Comparison of ENCODE assay signal across 26 cellular contexts in genomic region chr6:10338151-10338550, GRCh38.
"Had no signal": no experiment of that assay in that cellular context is flagged by ENCODE, and none has a peak within 500 bp of the region (broad histone marks: within the 10 kb centered on the region; RNA-seq: fewer than 3 reads in every experiment).

No MANE protein-coding gene starts in this region.

- H3K4me3 Mint-ChIP-seq: activated CD4-positive, alpha-beta memory T cell treated with anti-CD3 and anti-CD28 coated beads for 36 hours; activated T-cell treated with anti-CD3 and anti-CD28 coated beads, Interleukin-2, amount 50 U/mL, for 24 hours; central memory CD8-positive, alpha-beta T cell; dendritic cell treated with granulocyte-macrophage colony-stimulating factor and Interleukin-4, amounts not matched to agents 40 ng/mL and 50 ng/mL, for 4 days; natural killer cell treated with Interleukin-12 subunit alpha and Interleukin-12 subunit beta and Interleukin-15 and Interleukin-18, amount 100 ng/mL, for 72 hours; stimulated activated effector memory CD8-positive, alpha-beta T cell treated with anti-CD3 and anti-CD28 coated beads, Interleukin-12 subunit alpha, Interleukin-12 subunit beta, amount 100 ng/mL, for 72 hours; stimulated activated naive CD8-positive, alpha-beta T cell treated with anti-CD3 and anti-CD28 coated beads, Interleukin-15, Interleukin-2, amounts not matched to agents 100 ng/mL and 50 ng/mL, for 24 hours had no signal

- H3K4me1 ChIP-seq: breast epithelium, esophagus squamous epithelium, left ventricle myocardium inferior, right atrium auricular region, upper lobe of left lung, vagina had no signal

- H3K27ac ChIP-seq: breast epithelium, epithelial cell of prostate, esophagus squamous epithelium, left ventricle myocardium inferior, right atrium auricular region, upper lobe of left lung, vagina, WERI-Rb-1 had no signal

- DNase-seq: activated CD4-positive, alpha-beta memory T cell treated with anti-CD3 and anti-CD28 coated beads for 36 hours; activated CD4-positive, alpha-beta T cell treated with anti-CD3 and anti-CD28 coated beads for 48 hours; activated CD8-positive, alpha-beta memory T cell treated with anti-CD3 and anti-CD28 coated beads, Interleukin-2, amount 50 U/mL, for 4 hours; activated gamma-delta T cell; activated naive CD4-positive, alpha-beta T cell treated with anti-CD3 and anti-CD28 coated beads, Interleukin-2, amount 50 U/mL, for 16 hours; activated T-cell treated with anti-CD3 and anti-CD28 coated beads, Interleukin-2, amount 50 U/mL, for 24 hours; amniotic stem cell; esophagus squamous epithelium; foreskin melanocyte; left ventricle myocardium inferior; mucosa of descending colon; stimulated activated CD4-positive, alpha-beta T cell treated with anti-CD3 and anti-CD28 coated beads, Interleukin-12 subunit alpha, Interleukin-12 subunit beta, amount 100 ng/mL, for 4 hours; stimulated activated CD4-positive, alpha-beta T cell treated with anti-CD3 and anti-CD28 coated beads, Interleukin-4, amount 100 ng/mL, for 24 hours; WERI-Rb-1 had no signal

- H3K36me3 Mint-ChIP-seq: activated CD4-positive, alpha-beta memory T cell treated with anti-CD3 and anti-CD28 coated beads for 36 hours; natural killer cell treated with Interleukin-12 subunit alpha and Interleukin-12 subunit beta and Interleukin-15 and Interleukin-18, amount 100 ng/mL, for 72 hours; stimulated activated effector memory CD8-positive, alpha-beta T cell treated with anti-CD3 and anti-CD28 coated beads, Interleukin-12 subunit alpha, Interleukin-12 subunit beta, amount 100 ng/mL, for 72 hours had no signal

- H3K27me3 ChIP-seq: breast epithelium, esophagus squamous epithelium, right atrium auricular region, upper lobe of left lung, vagina had no signal

- H3K27ac Mint-ChIP-seq: activated CD4-positive, alpha-beta memory T cell treated with anti-CD3 and anti-CD28 coated beads for 36 hours; activated T-cell treated with anti-CD3 and anti-CD28 coated beads, Interleukin-2, amount 50 U/mL, for 24 hours; dendritic cell treated with granulocyte-macrophage colony-stimulating factor and Interleukin-4, amounts not matched to agents 40 ng/mL and 50 ng/mL, for 4 days; natural killer cell treated with Interleukin-12 subunit alpha and Interleukin-12 subunit beta and Interleukin-15 and Interleukin-18, amount 100 ng/mL, for 72 hours; stimulated activated effector memory CD8-positive, alpha-beta T cell treated with anti-CD3 and anti-CD28 coated beads, Interleukin-12 subunit alpha, Interleukin-12 subunit beta, amount 100 ng/mL, for 72 hours; stimulated activated naive CD8-positive, alpha-beta T cell treated with anti-CD3 and anti-CD28 coated beads, Interleukin-15, Interleukin-2, amounts not matched to agents 100 ng/mL and 50 ng/mL, for 24 hours had no signal

- H3K9me3 Mint-ChIP-seq: activated CD4-positive, alpha-beta memory T cell treated with anti-CD3 and anti-CD28 coated beads for 36 hours; activated T-cell treated with anti-CD3 and anti-CD28 coated beads, Interleukin-2, amount 50 U/mL, for 24 hours; dendritic cell treated with granulocyte-macrophage colony-stimulating factor and Interleukin-4, amounts not matched to agents 40 ng/mL and 50 ng/mL, for 4 days; natural killer cell treated with Interleukin-12 subunit alpha and Interleukin-12 subunit beta and Interleukin-15 and Interleukin-18, amount 100 ng/mL, for 72 hours; stimulated activated effector memory CD8-positive, alpha-beta T cell treated with anti-CD3 and anti-CD28 coated beads, Interleukin-12 subunit alpha, Interleukin-12 subunit beta, amount 100 ng/mL, for 72 hours; stimulated activated naive CD8-positive, alpha-beta T cell treated with anti-CD3 and anti-CD28 coated beads, Interleukin-15, Interleukin-2, amounts not matched to agents 100 ng/mL and 50 ng/mL, for 24 hours had no signal

- H3K9me3 ChIP-seq: breast epithelium, esophagus squamous epithelium, left ventricle myocardium inferior, mucosa of descending colon, right atrium auricular region, upper lobe of left lung, vagina had no signal

- H3K4me3 ChIP-seq: breast epithelium, esophagus squamous epithelium, left ventricle myocardium inferior, lung, mucosa of descending colon, right atrium auricular region, upper lobe of left lung, vagina had no signal

- H3K4me1 Mint-ChIP-seq: central memory CD8-positive, alpha-beta T cell; stimulated activated effector memory CD8-positive, alpha-beta T cell treated with anti-CD3 and anti-CD28 coated beads, Interleukin-12 subunit alpha, Interleukin-12 subunit beta, amount 100 ng/mL, for 72 hours had no signal

- H3K27me3 Mint-ChIP-seq: natural killer cell treated with Interleukin-12 subunit alpha and Interleukin-12 subunit beta and Interleukin-15 and Interleukin-18, amount 100 ng/mL, for 72 hours; stimulated activated naive CD8-positive, alpha-beta T cell treated with anti-CD3 and anti-CD28 coated beads, Interleukin-15, Interleukin-2, amounts not matched to agents 100 ng/mL and 50 ng/mL, for 24 hours had no signal

- H3K36me3 ChIP-seq: breast epithelium, esophagus squamous epithelium, left ventricle myocardium inferior, right atrium auricular region, upper lobe of left lung, vagina, WERI-Rb-1 had no signal

- ATAC-seq: activated CD4-positive, CD25-positive, alpha-beta regulatory T cell treated with anti-CD3 and anti-CD28 coated beads, Interleukin-2, amount 50 U/mL, for 24 hours; mucosa of descending colon; natural killer cell treated with Interleukin-12 subunit alpha and Interleukin-12 subunit beta and Interleukin-15 and Interleukin-18, amount 100 ng/mL, for 72 hours; stimulated activated effector memory CD8-positive, alpha-beta T cell treated with anti-CD3 and anti-CD28 coated beads, Interleukin-12 subunit alpha, Interleukin-12 subunit beta, amount 100 ng/mL, for 72 hours had no signal
